Comparison of ENCODE assay signal across 9 cellular contexts in genomic region chrX:38375888-38376287, GRCh38. TPM values are rescaled to one million over a fixed set of nuclear protein-coding genes. Genes with fewer than 3 reads are reported as not detected.
DNase-seq lines count a peak whose midpoint lies in the region; ATAC-seq and TF ChIP-seq lines count a peak whose summit lies in the region.
"Had no signal": no experiment of that assay in that cellular context is flagged by ENCODE, and none has a peak within 500 bp of the region (broad histone marks: within the 10 kb centered on the region; RNA-seq: fewer than 3 reads in every experiment).

No MANE protein-coding gene starts in this region.

- POLR2A ChIA-PET in activated CD4-positive, alpha-beta T cell treated with anti-CD3 and anti-CD28 coated beads, Interleukin-2, amount 10 ng/mL, durations not matched to agents 7 days and 5 days (lab: Charles Lee): no interaction called here

- intact Hi-C loops in ascending aorta (cut with DNase I): no loop called here

- no peaks in the 10 kb centered on the region for H3K9me3 ChIP-seq in ascending aorta

- no peak overlapping the region for H3K27ac Mint-ChIP-seq in activated CD4-positive, alpha-beta T cell treated with anti-CD3 and anti-CD28 coated beads, Interleukin-2, amount 10 ng/mL, durations not matched to agents 7 days and 5 days
- no peak overlapping the region for H3K27ac Mint-ChIP-seq in stimulated activated naive B cell treated with anti-CD40 and anti-IgM and Interleukin-4, amounts not matched to agents 10 μg/mL and 1 μg/mL and 100 μg/mL, for 72 hours
- H3K27ac Mint-ChIP-seq: activated naive CD8-positive, alpha-beta T cell treated with anti-CD3 and anti-CD28 coated beads, Interleukin-2, amount 10 ng/mL, durations not matched to agents 7 days and 5 days had no signal

- no peak overlapping the region for H3K4me3 Mint-ChIP-seq in activated CD4-positive, alpha-beta T cell treated with anti-CD3 and anti-CD28 coated beads, Interleukin-2, amount 10 ng/mL, durations not matched to agents 7 days and 5 days
- no peak overlapping the region for H3K4me3 Mint-ChIP-seq in stimulated activated naive B cell treated with anti-CD40 and anti-IgM and Interleukin-4, amounts not matched to agents 10 μg/mL and 1 μg/mL and 100 μg/mL, for 72 hours
- H3K4me3 Mint-ChIP-seq: activated naive CD8-positive, alpha-beta T cell treated with anti-CD3 and anti-CD28 coated beads, Interleukin-2, amount 10 ng/mL, durations not matched to agents 7 days and 5 days had no signal

- no peak for TF ChIP-seq CTCF in ascending aorta (IDR thresholded peaks at IDR 0.05)

- H3K4me1 ChIP-seq in ascending aorta: no peaks in the 10 kb centered on the region

- H3K4me1 Mint-ChIP-seq in activated CD4-positive, alpha-beta T cell treated with anti-CD3 and anti-CD28 coated beads, Interleukin-2, amount 10 ng/mL, durations not matched to agents 7 days and 5 days: no peaks in the 10 kb centered on the region
- H3K4me1 Mint-ChIP-seq in stimulated activated naive B cell treated with anti-CD40 and anti-IgM and Interleukin-4, amounts not matched to agents 10 μg/mL and 1 μg/mL and 100 μg/mL, for 72 hours: no peaks in the 10 kb centered on the region
- H3K4me1 Mint-ChIP-seq: activated naive CD8-positive, alpha-beta T cell treated with anti-CD3 and anti-CD28 coated beads, Interleukin-2, amount 10 ng/mL, durations not matched to agents 7 days and 5 days had no signal

- H3K27me3 ChIP-seq in ascending aorta: no peaks in the 10 kb centered on the region

- DNase-seq in activated CD4-positive, alpha-beta T cell treated with anti-CD3 and anti-CD28 coated beads, Interleukin-2, amount 10 ng/mL, durations not matched to agents 7 days and 5 days: peak; percentile 5
- DNase-seq in activated CD4-positive, alpha-beta T cell treated with anti-CD3 and anti-CD28 coated beads, Interleukin-2, amount 50 U/mL, for 4 hours: no peak
- peak; percentile 1 to 11 for DNase-seq in NCI-H446 (lab: John Stamatoyannopoulos, UW)
- peak; percentile 6 to 11 for DNase-seq in dermis microvascular lymphatic vessel endothelial cell (ENCODE audit: low read depth in 2 of 2)
- DNase-seq in stimulated activated naive B cell treated with anti-CD40 and anti-IgM and Interleukin-4, amounts not matched to agents 10 μg/mL and 1 μg/mL and 100 μg/mL, for 72 hours: no peak
- no peak for DNase-seq in NCI-H1436 (lab: John Stamatoyannopoulos, UW)
- no peak for DNase-seq in NCI-H1105 treated with DMSO at 0.1 percent for 48 hours (lab: John Stamatoyannopoulos, UW)
- DNase-seq in ascending aorta (ENCODE audit: low spot score in 2 of 2): no peak
- DNase-seq: activated naive CD8-positive, alpha-beta T cell treated with anti-CD3 and anti-CD28 coated beads, Interleukin-2, amount 10 ng/mL, durations not matched to agents 7 days and 5 days had no signal

- ATAC-seq in stimulated activated naive B cell treated with anti-CD40 and anti-IgM and Interleukin-4, amounts not matched to agents 10 μg/mL and 1 μg/mL and 100 μg/mL, for 72 hours (replicated peaks): peak; percentile 46 to 55

- no peaks in the 10 kb centered on the region for H3K36me3 ChIP-seq in ascending aorta

- H3K27ac ChIP-seq in ascending aorta: no peak overlapping the region

- CTCF ChIA-PET in activated CD4-positive, alpha-beta T cell treated with anti-CD3 and anti-CD28 coated beads, Interleukin-2, amount 10 ng/mL, durations not matched to agents 7 days and 5 days (lab: Charles Lee): no interaction called here

- no peaks in the 10 kb centered on the region for H3K36me3 Mint-ChIP-seq in activated CD4-positive, alpha-beta T cell treated with anti-CD3 and anti-CD28 coated beads, Interleukin-2, amount 10 ng/mL, durations not matched to agents 7 days and 5 days (ENCODE audit: low read depth)
- no peaks in the 10 kb centered on the region for H3K36me3 Mint-ChIP-seq in stimulated activated naive B cell treated with anti-CD40 and anti-IgM and Interleukin-4, amounts not matched to agents 10 μg/mL and 1 μg/mL and 100 μg/mL, for 72 hours
- H3K36me3 Mint-ChIP-seq: activated naive CD8-positive, alpha-beta T cell treated with anti-CD3 and anti-CD28 coated beads, Interleukin-2, amount 10 ng/mL, durations not matched to agents 7 days and 5 days had no signal

- H3K27me3 Mint-ChIP-seq in activated CD4-positive, alpha-beta T cell treated with anti-CD3 and anti-CD28 coated beads, Interleukin-2, amount 10 ng/mL, durations not matched to agents 7 days and 5 days: no peaks in the 10 kb centered on the region
- H3K27me3 Mint-ChIP-seq in stimulated activated naive B cell treated with anti-CD40 and anti-IgM and Interleukin-4, amounts not matched to agents 10 μg/mL and 1 μg/mL and 100 μg/mL, for 72 hours: peaks cover 11 to 14% of the 10 kb centered on the region in 2 donors

- no peak overlapping the region for H3K4me3 ChIP-seq in ascending aorta

- H3K9me3 Mint-ChIP-seq in activated CD4-positive, alpha-beta T cell treated with anti-CD3 and anti-CD28 coated beads, Interleukin-2, amount 10 ng/mL, durations not matched to agents 7 days and 5 days: no peaks in the 10 kb centered on the region
- H3K9me3 Mint-ChIP-seq in stimulated activated naive B cell treated with anti-CD40 and anti-IgM and Interleukin-4, amounts not matched to agents 10 μg/mL and 1 μg/mL and 100 μg/mL, for 72 hours: peaks cover 0 to 3% of the 10 kb centered on the region in 2 donors
- H3K9me3 Mint-ChIP-seq: activated naive CD8-positive, alpha-beta T cell treated with anti-CD3 and anti-CD28 coated beads, Interleukin-2, amount 10 ng/mL, durations not matched to agents 7 days and 5 days had no signal

RNA-seq across cellular contexts. Expression of gene OTC, which starts 23.5 kb away (rescaled TPM):
- not detected for total RNA-seq in activated CD4-positive, alpha-beta T cell treated with anti-CD3 and anti-CD28 coated beads, Interleukin-2, amount 10 ng/mL, durations not matched to agents 7 days and 5 days
- total RNA-seq in dermis microvascular lymphatic vessel endothelial cell (0.13 and 0.26 TPM in 2 replicates), ascending aorta (0.32 TPM)
- total RNA-seq: activated naive CD8-positive, alpha-beta T cell treated with anti-CD3 and anti-CD28 coated beads, Interleukin-2, amount 10 ng/mL, durations not matched to agents 7 days and 5 days had no signal

RNA-seq across cellular contexts. Expression of gene RPGR, which starts 48.6 kb away (rescaled TPM):
- 1 to 10 TPM; 5.3 to 5.9 TPM for total RNA-seq in activated CD4-positive, alpha-beta T cell treated with anti-CD3 and anti-CD28 coated beads, Interleukin-2, amount 10 ng/mL, durations not matched to agents 7 days and 5 days
- 28.5 and 29.5 TPM in 2 replicates for total RNA-seq in dermis microvascular lymphatic vessel endothelial cell
- 12.0 TPM for total RNA-seq in ascending aorta

Comparison
In these comparisons a context has a peak if more than half of its experiments do, and no peak if none do; other contexts are left out.
1. DNase-seq: peak in activated CD4-positive, alpha-beta T cell treated with anti-CD3 and anti-CD28 coated beads, Interleukin-2, amount 10 ng/mL, durations not matched to agents 7 days and 5 days (single experiment), NCI-H446 (2 of 2) and dermis microvascular lymphatic vessel endothelial cell (2 of 2); none in activated CD4-positive, alpha-beta T cell treated with anti-CD3 and anti-CD28 coated beads, Interleukin-2, amount 50 U/mL, for 4 hours (0 of 2), stimulated activated naive B cell treated with anti-CD40 and anti-IgM and Interleukin-4, amounts not matched to agents 10 μg/mL and 1 μg/mL and 100 μg/mL, for 72 hours (single experiment), NCI-H1436 (single experiment), NCI-H1105 treated with DMSO at 0.1 percent for 48 hours (single experiment) and ascending aorta (0 of 2).